In genomic region chr3:194870394-194871110, GRCh38 we compare ENCODE assay signal across 13 cellular contexts.
DNase-seq lines count a peak whose midpoint lies in the region; ATAC-seq, FAIRE-seq and TF ChIP-seq lines count a peak whose summit lies in the region.
"Had no signal": no experiment of that assay in that cellular context is flagged by ENCODE, and none has a peak within 500 bp of the region (broad histone marks: within the 10 kb centered on the region; RNA-seq: fewer than 3 reads in every experiment).

No MANE protein-coding gene starts in this region.

- no TSS peak for BruUV-seq in IMR-90 (replicated peaks; lab: Mats Ljungman, UMichigan)

- H3F3A ChIP-seq in smooth muscle cell (ENCODE audit: low read depth) = peaks cover 19% of the 10 kb centered on the region

- H2BK120ac ChIP-seq in IMR-90 (ENCODE audit: low read depth, low read length) = peak overlapping the region; percentile 77

- H3K27me3 ChIP-seq in IMR-90 (ENCODE audit: control insufficient read depth, insufficient read depth, low read length) (peaks cover 3% of the 10 kb centered on the region; the same call in 1 of the 2 replicates), astrocyte (ENCODE audit: insufficient read depth, low read length) (no peaks in the 10 kb centered on the region), right atrium auricular region (no peaks in the 10 kb centered on the region), smooth muscle cell (ENCODE audit: low read depth) (no peaks in the 10 kb centered on the region)

- H3K27ac ChIP-seq in IMR-90 (ENCODE audit: insufficient read depth, low read length) (no peak overlapping the region; the same call in 1 of the 2 replicates), astrocyte (ENCODE audit: low read depth, low read length) (peak overlapping the region; percentile 69), right atrium auricular region (peak overlapping the region; percentile 62 to 71), smooth muscle cell (ENCODE audit: low read depth) (peak overlapping the region; percentile 79)

- no peak for TF ChIP-seq CTCF in IMR-90 (conservative IDR thresholded peaks at IDR 0.05; ENCODE audit: low read depth, low read length)
- TF ChIP-seq CTCF in astrocyte (IDR thresholded peaks at IDR 0.05; ENCODE audit: insufficient read depth, low read depth, low read length) = no peak
- no peak for TF ChIP-seq CTCF in right atrium auricular region (IDR thresholded peaks at IDR 0.05)
- no peak for TF ChIP-seq CTCF in smooth muscle cell (IDR thresholded peaks at IDR 0.05; ENCODE audit: borderline replicate concordance, insufficient read depth, poor library complexity, severe bottlenecking)

- no peak overlapping the region for H3K4me3 Mint-ChIP-seq in astrocyte (ENCODE audit: unreplicated experiment)
- H3K4me3 Mint-ChIP-seq: natural killer cell treated with Interleukin-12 subunit alpha and Interleukin-12 subunit beta and Interleukin-15 and Interleukin-18, amount 100 ng/mL, for 72 hours had no signal

- H4K20me1 ChIP-seq in IMR-90 (ENCODE audit: insufficient read depth, low read length) (no peaks in the 10 kb centered on the region), astrocyte (ENCODE audit: insufficient read depth, low read length) (no peaks in the 10 kb centered on the region), smooth muscle cell (ENCODE audit: low read depth) (no peaks in the 10 kb centered on the region)

- no peak overlapping the region for H3K9ac ChIP-seq in IMR-90 (ENCODE audit: low read depth, low read length)
- no peak overlapping the region for H3K9ac ChIP-seq in astrocyte (ENCODE audit: low read length)
- H3K9ac ChIP-seq in smooth muscle cell (ENCODE audit: low read depth) = no peak overlapping the region

- no peak overlapping the region for H3K27ac Mint-ChIP-seq in astrocyte (ENCODE audit: unreplicated experiment)
- H3K27ac Mint-ChIP-seq: activated naive CD4-positive, alpha-beta T cell treated with anti-CD3 and anti-CD28 coated beads, Interleukin-2, amount 50 U/mL, for 72 hours; natural killer cell treated with Interleukin-12 subunit alpha and Interleukin-12 subunit beta and Interleukin-15 and Interleukin-18, amount 100 ng/mL, for 72 hours had no signal

- H3K27me3 Mint-ChIP-seq in astrocyte (ENCODE audit: low read depth, unreplicated experiment) = peaks cover 8% of the 10 kb centered on the region

- peaks cover 6% of the 10 kb centered on the region for H3K9me3 ChIP-seq in IMR-90 (ENCODE audit: control insufficient read depth, insufficient read depth, low read length)
- H3K9me3 ChIP-seq in astrocyte (ENCODE audit: insufficient read depth, low read depth, low read length) = peaks cover 6% of the 10 kb centered on the region
- H3K9me3 ChIP-seq in right atrium auricular region = peaks cover 0 to 6% of the 10 kb centered on the region in 2 donors
- H3K9me3 ChIP-seq in smooth muscle cell (replicated peaks; ENCODE audit: low read depth) = no peaks in the 10 kb centered on the region

- no peak overlapping the region for H3K4me2 ChIP-seq in IMR-90 (ENCODE audit: low read depth, low read length)
- H3K4me2 ChIP-seq in astrocyte (ENCODE audit: low read length) = peak overlapping the region; percentile 36
- H3K4me2 ChIP-seq in smooth muscle cell = no peak overlapping the region

- no peak for ATAC-seq in IMR-90 (ENCODE audit: low read depth)
- ATAC-seq in HG03460 (IDR thresholded peaks at IDR 0.05; ENCODE audit: unreplicated experiment) = no peak
- ATAC-seq: activated naive CD4-positive, alpha-beta T cell treated with anti-CD3 and anti-CD28 coated beads, Interleukin-2, amount 50 U/mL, for 72 hours had no signal

- no peak overlapping the region for H3K18ac ChIP-seq in IMR-90 (ENCODE audit: low read depth, low read length)

- FAIRE-seq in astrocyte (lab: Jason Lieb, UNC) = no peak
- FAIRE-seq: RCC 7860 had no signal

- no peak overlapping the region for H2AFZ ChIP-seq in IMR-90 (replicated peaks; ENCODE audit: low read length, poor library complexity)
- no peak overlapping the region for H2AFZ ChIP-seq in astrocyte (ENCODE audit: low read depth, low read length)
- H2AFZ ChIP-seq in smooth muscle cell (ENCODE audit: low read depth) = no peak overlapping the region

- peak overlapping the region; percentile 24 for H3K14ac ChIP-seq in IMR-90 (replicated peaks; ENCODE audit: low read depth, low read length)

- no peaks in the 10 kb centered on the region for H3K36me3 Mint-ChIP-seq in astrocyte (ENCODE audit: low read depth, unreplicated experiment)
- H3K36me3 Mint-ChIP-seq: activated naive CD4-positive, alpha-beta T cell treated with anti-CD3 and anti-CD28 coated beads, Interleukin-2, amount 50 U/mL, for 72 hours; natural killer cell treated with Interleukin-12 subunit alpha and Interleukin-12 subunit beta and Interleukin-15 and Interleukin-18, amount 100 ng/mL, for 72 hours had no signal

- H4K91ac ChIP-seq in IMR-90 (ENCODE audit: insufficient read depth, low read depth, low read length) = peak overlapping the region; percentile 23

- H2AK5ac ChIP-seq in IMR-90 (ENCODE audit: low read depth, low read length) = peak overlapping the region; percentile 90

- WGBS in IMR-90 (ENCODE audit: extremely low coverage in 2 of 2, insufficient read length in 1 of 2), 2 experiments = 100% methylated on average over 2 of the region's 13 CpGs; no CpG with 5 or more reads in 1 of the 2 experiments
- WGBS in smooth muscle cell (ENCODE audit: low lambda C conversion rate) = 74% methylated on average over 13 of the region's 13 CpGs

- peak overlapping the region; percentile 44; the same call in 1 of the 3 replicates for H2BK15ac ChIP-seq in IMR-90 (ENCODE audit: low read depth, low read length)

- in situ Hi-C loops in IMR-90 (cut with MboI; ENCODE audit: low sequenced_read_pairs) = loop anchor here (25.0 kb wide), 1 partner anchor 533 kb away; no protein-coding TSS in a partner anchor

- H3K9me1 ChIP-seq in IMR-90 (ENCODE audit: insufficient read depth, low read length) = peaks cover 10% of the 10 kb centered on the region

- H2BK5ac ChIP-seq in IMR-90 (ENCODE audit: low read depth, low read length, poor library complexity, severe bottlenecking) = peak overlapping the region; percentile 35

- no peak overlapping the region for H3K23ac ChIP-seq in IMR-90 (ENCODE audit: low read depth, low read length)

- H2AK9ac ChIP-seq in IMR-90 (replicated peaks; ENCODE audit: low read depth, low read length, poor library complexity) = peak overlapping the region; percentile 80

- intact Hi-C loops in IMR-90 (cut with micrococcal nuclease) = loop anchor here (2.0 kb wide), 1 partner anchor 248 kb away; no protein-coding TSS in a partner anchor

- H3K56ac ChIP-seq in IMR-90 (ENCODE audit: extremely low read depth, insufficient read depth, low read length) = no peak overlapping the region

- H3K4me1 Mint-ChIP-seq in astrocyte (ENCODE audit: low read depth, unreplicated experiment) = peaks cover 27% of the 10 kb centered on the region

- H4K8ac ChIP-seq in IMR-90 (ENCODE audit: low read depth in 2 of 2, low read length in 2 of 2) = peak overlapping the region in 1 of 2 experiments; percentile 71; a peak in 2 of 4 replicates

- no peaks in the 10 kb centered on the region for H3K79me2 ChIP-seq in astrocyte (ENCODE audit: insufficient read depth, low read length)
- H3K79me2 ChIP-seq in smooth muscle cell (ENCODE audit: low read depth) = no peaks in the 10 kb centered on the region

- H3K4me3 ChIP-seq in IMR-90 (ENCODE audit: insufficient read depth, low read depth, low read length) = no peak overlapping the region
- H3K4me3 ChIP-seq in astrocyte (ENCODE audit: insufficient read depth, low read depth, low read length) = no peak overlapping the region
- no peak overlapping the region for H3K4me3 ChIP-seq in right atrium auricular region
- no peak overlapping the region for H3K4me3 ChIP-seq in smooth muscle cell

- no peaks in the 10 kb centered on the region for H3K9me3 Mint-ChIP-seq in astrocyte (ENCODE audit: unreplicated experiment)
- H3K9me3 Mint-ChIP-seq: activated naive CD4-positive, alpha-beta T cell treated with anti-CD3 and anti-CD28 coated beads, Interleukin-2, amount 50 U/mL, for 72 hours; natural killer cell treated with Interleukin-12 subunit alpha and Interleukin-12 subunit beta and Interleukin-15 and Interleukin-18, amount 100 ng/mL, for 72 hours had no signal

- dilution Hi-C loops in IMR-90 (cut with HindIII; ENCODE audit: low sequenced_read_pairs, unreplicated experiment) = no loop called here

- no peaks in the 10 kb centered on the region for H3K79me1 ChIP-seq in IMR-90 (ENCODE audit: low read depth in 1 of 2, low read length in 2 of 2)

- H4K5ac ChIP-seq in IMR-90 (ENCODE audit: low read depth, low read length) = no peak overlapping the region

- peak; percentile 31 for DNase-seq in IMR-90
- DNase-seq in astrocyte (ENCODE audit: low read depth) = peak; percentile 72
- no peak for DNase-seq in right atrium auricular region (ENCODE audit: low spot score)
- DNase-seq in smooth muscle cell (lab: John Stamatoyannopoulos, UW; ENCODE audit: unreplicated experiment) = no peak
- no peak for DNase-seq in T-helper 2 cell
- no peak for DNase-seq in C1 segment of cervical spinal cord (lab: John Stamatoyannopoulos, UW)
- no peak for DNase-seq in epidermal melanocyte (ENCODE audit: insufficient read length, low spot score)
- DNase-seq: activated CD4-positive, alpha-beta T cell treated with anti-CD3 and anti-CD28 coated beads for 1 hour; DND-41 had no signal

- no peak for TF ChIP-seq RAD21 in IMR-90 (IDR thresholded peaks at IDR 0.05; ENCODE audit: low read length)

- CTCF ChIA-PET in IMR-90 (lab: Yijun Ruan, JAX) = interaction anchor here (1.4 kb wide), 1 partner anchor 9 kb away, joined by 4 read pairs; no protein-coding TSS in a partner anchor

- peak overlapping the region; percentile 75 for H3K4ac ChIP-seq in IMR-90 (ENCODE audit: low read depth, low read length)

- peak overlapping the region; percentile 72 for H2BK20ac ChIP-seq in IMR-90 (ENCODE audit: low read depth, low read length)

- POLR2A ChIA-PET in IMR-90 (lab: Charles Lee; ENCODE audit: unreplicated experiment) = interaction anchor here (0.5 kb wide), 1 partner anchor 317 kb away, joined by 5 read pairs; no protein-coding TSS in a partner anchor

- H3K36me3 ChIP-seq in IMR-90 (ENCODE audit: control insufficient read depth, insufficient read depth, low read length) (no peaks in the 10 kb centered on the region), astrocyte (ENCODE audit: insufficient read depth, low read length) (no peaks in the 10 kb centered on the region), right atrium auricular region (no peaks in the 10 kb centered on the region), smooth muscle cell (ENCODE audit: low read depth) (no peaks in the 10 kb centered on the region)

- no peak for TF ChIP-seq POLR2A in IMR-90 (IDR thresholded peaks at IDR 0.05; ENCODE audit: low read depth, low read length)

- H3K4me1 ChIP-seq in IMR-90 (ENCODE audit: control insufficient read depth, insufficient read depth, low read length) (peaks cover 17% of the 10 kb centered on the region), astrocyte (ENCODE audit: insufficient read depth, low read length) (peaks cover 31% of the 10 kb centered on the region), right atrium auricular region (peaks cover 0 to 43% of the 10 kb centered on the region in 2 donors), smooth muscle cell (ENCODE audit: low read depth) (peaks cover 16% of the 10 kb centered on the region)

TF ChIP-seq in IMR-90, 13 proteins besides CTCF, POLR2A, EP300 and RAD21 (continues in another document):
- TF ChIP-seq FOS (IDR thresholded peaks at IDR 0.05; ENCODE audit: low read depth, low read length) = no peak
- TF ChIP-seq MAZ (IDR thresholded peaks at IDR 0.05; ENCODE audit: borderline replicate concordance, low read depth, low read length) = no peak

Comparison
In these comparisons a context has a peak if more than half of its experiments do, and no peak if none do; other contexts are left out.
1. DNase-seq: peak in IMR-90 (single experiment) and astrocyte (single experiment); none in right atrium auricular region (single experiment), smooth muscle cell (single experiment), T-helper 2 cell (0 of 5), C1 segment of cervical spinal cord (0 of 14) and epidermal melanocyte (single experiment).